Comparison of ENCODE assay signal across 22 cellular contexts in genomic region chr19:33558846-33559245, GRCh38. TPM values are rescaled to one million over a fixed set of nuclear protein-coding genes. Genes with fewer than 3 reads are reported as not detected.
DNase-seq lines count a peak whose midpoint lies in the region; TF ChIP-seq lines count a peak whose summit lies in the region.
"Had no signal": no experiment of that assay in that cellular context is flagged by ENCODE, and none has a peak within 500 bp of the region (broad histone marks: within the 10 kb centered on the region; RNA-seq: fewer than 3 reads in every experiment).

No MANE protein-coding gene starts in this region.

- H3K4me3 ChIP-seq in H7 (ENCODE audit: insufficient read depth, low read depth, low read length), result no peak overlapping the region
- H3K4me3 ChIP-seq: thyroid gland had no signal

- no peaks in the 10 kb centered on the region for H3K36me3 Mint-ChIP-seq in HFFc6 (ENCODE audit: low read depth)
- H3K36me3 Mint-ChIP-seq: activated naive CD4-positive, alpha-beta T cell treated with anti-CD3 and anti-CD28 coated beads, Interleukin-2, amount 50 U/mL, for 24 hours; stimulated activated naive B cell treated with anti-CD40 and anti-IgM and Interleukin-4, amounts not matched to agents 10 μg/mL and 1 μg/mL and 100 μg/mL, for 72 hours had no signal

- H3K9me3 Mint-ChIP-seq in HFFc6, result peaks cover 11% of the 10 kb centered on the region
- H3K9me3 Mint-ChIP-seq: activated CD8-positive, alpha-beta T cell treated with anti-CD3 and anti-CD28 coated beads for 36 hours; activated naive CD4-positive, alpha-beta T cell treated with anti-CD3 and anti-CD28 coated beads, Interleukin-2, amount 50 U/mL, for 24 hours; endodermal cell; stimulated activated naive B cell treated with anti-CD40 and anti-IgM and Interleukin-4, amounts not matched to agents 10 μg/mL and 1 μg/mL and 100 μg/mL, for 72 hours had no signal

- DNase-seq in DMS79 (lab: John Stamatoyannopoulos, UW) (peak; percentile 16), NCI-H1694 (lab: John Stamatoyannopoulos, UW) (peak; percentile 69), mesenteric fat pad (ENCODE audit: low spot score) (peak; percentile 59), GM10266 (ENCODE audit: extremely low spot score) (no peak), D341Med (ENCODE audit: low spot score) (no peak), HFFc6 (no peak), H7 (no peak)
- DNase-seq: activated CD8-positive, alpha-beta T cell treated with anti-CD3 and anti-CD28 coated beads for 36 hours; activated T-cell treated with anti-CD3 and anti-CD28 coated beads, Interleukin-2, amount 50 U/mL, for 1 hour; endodermal cell; GDM1; left ventricle myocardium superior; NCI-H2081 treated with DMSO at 0.1 percent for 48 hours; NCI-H526 treated with DMSO at 0.1 percent for 48 hours; occipital lobe; right cardiac atrium; SIG-M5; stimulated activated naive B cell treated with anti-CD40 and anti-IgM and Interleukin-4, amounts not matched to agents 10 μg/mL and 1 μg/mL and 100 μg/mL, for 72 hours; T-helper 2 cell; thyroid gland had no signal

- peaks cover 11% of the 10 kb centered on the region for H3K27me3 Mint-ChIP-seq in HFFc6 (ENCODE audit: insufficient read depth)

- H3K27me3 ChIP-seq in H7 (ENCODE audit: control insufficient read depth, insufficient read depth, low read length), result no peaks in the 10 kb centered on the region
- H3K27me3 ChIP-seq: thyroid gland had no signal

- TF ChIP-seq CTCF in VCaP (conservative IDR thresholded peaks at IDR 0.05) (no peak), GM10266 (IDR thresholded peaks at IDR 0.05; ENCODE audit: control insufficient read depth, insufficient read depth, low read depth, missing control alignments) (no peak), HFFc6 (IDR thresholded peaks at IDR 0.05) (no peak)

- no peak overlapping the region for H3K27ac Mint-ChIP-seq in HFFc6
- H3K27ac Mint-ChIP-seq: activated CD8-positive, alpha-beta T cell treated with anti-CD3 and anti-CD28 coated beads for 36 hours; activated naive CD4-positive, alpha-beta T cell treated with anti-CD3 and anti-CD28 coated beads, Interleukin-2, amount 50 U/mL, for 24 hours; endodermal cell; stimulated activated naive B cell treated with anti-CD40 and anti-IgM and Interleukin-4, amounts not matched to agents 10 μg/mL and 1 μg/mL and 100 μg/mL, for 72 hours had no signal

- 0 out of 2 replicates have a peak overlapping the region, but pooled peaks have one; percentile 6 for H3K27ac ChIP-seq in VCaP
- H3K27ac ChIP-seq: thyroid gland had no signal

- H3K36me3 ChIP-seq in H7 (replicated peaks; ENCODE audit: control insufficient read depth, insufficient read depth, low read length), result no peaks in the 10 kb centered on the region
- H3K36me3 ChIP-seq: thyroid gland had no signal

- no peak overlapping the region for H3K4me3 Mint-ChIP-seq in HFFc6
- H3K4me3 Mint-ChIP-seq: activated CD8-positive, alpha-beta T cell treated with anti-CD3 and anti-CD28 coated beads for 36 hours; activated naive CD4-positive, alpha-beta T cell treated with anti-CD3 and anti-CD28 coated beads, Interleukin-2, amount 50 U/mL, for 24 hours; endodermal cell; stimulated activated naive B cell treated with anti-CD40 and anti-IgM and Interleukin-4, amounts not matched to agents 10 μg/mL and 1 μg/mL and 100 μg/mL, for 72 hours had no signal

- H3K4me1 Mint-ChIP-seq in HFFc6 (ENCODE audit: low read depth), result no peaks in the 10 kb centered on the region
- H3K4me1 Mint-ChIP-seq: activated naive CD4-positive, alpha-beta T cell treated with anti-CD3 and anti-CD28 coated beads, Interleukin-2, amount 50 U/mL, for 24 hours; endodermal cell; stimulated activated naive B cell treated with anti-CD40 and anti-IgM and Interleukin-4, amounts not matched to agents 10 μg/mL and 1 μg/mL and 100 μg/mL, for 72 hours had no signal

RNA-seq across cellular contexts. Expression of gene PEPD, which starts 37.3 kb away (rescaled TPM):
- 97.0 TPM for total RNA-seq in mesenteric fat pad
- total RNA-seq in HFFc6 (2021; fragmentation: NEBNext Ultra II Directional; extraction: Animal tissue kit (Norgen Biotek cat#: 25700)), result 10 to 100 TPM; 57.0 to 76.9 (median 67.6) TPM
- total RNA-seq in H7 (2014; rRNA removed; shearing (Covaris generic)), result 65.7 and 84.3 TPM in 2 replicates

Comparison
In these comparisons a context has a peak if more than half of its experiments do, and no peak if none do; other contexts are left out.
1. DNase-seq: peak in DMS79 (single experiment), NCI-H1694 (single experiment) and mesenteric fat pad (single experiment); none in GM10266 (single experiment), D341Med (single experiment), HFFc6 (single experiment) and H7 (single experiment).